ENCODE assay signal across 16 cellular contexts in the genomic region with DNA sequence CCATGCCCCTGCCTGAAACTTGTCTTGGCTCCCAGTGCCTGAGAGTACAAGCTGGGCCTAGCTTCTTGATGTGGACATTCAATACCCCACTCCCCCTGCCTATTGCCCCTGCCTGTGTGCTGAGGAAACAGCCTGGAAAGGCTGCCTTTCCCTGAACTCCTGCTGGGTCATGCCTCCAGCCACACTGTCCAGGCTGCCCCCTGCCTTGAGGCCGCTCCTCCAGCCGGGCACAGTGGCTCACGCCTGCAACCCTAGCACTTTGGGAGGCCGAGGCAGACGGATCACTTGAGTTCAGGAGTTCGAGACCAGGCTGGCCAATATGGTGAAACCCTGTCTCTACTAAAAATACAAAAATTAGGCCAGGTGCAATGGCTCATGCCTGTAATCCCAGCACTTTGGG. TPM values are rescaled to one million over a fixed set of nuclear protein-coding genes. Genes with fewer than 3 reads are reported as not detected.
DNase-seq lines count a peak whose midpoint lies in the region; ATAC-seq and TF ChIP-seq lines count a peak whose summit lies in the region.
"Had no signal": no experiment of that assay in that cellular context is flagged by ENCODE, and none has a peak within 500 bp of the region (broad histone marks: within the 10 kb centered on the region; RNA-seq: fewer than 3 reads in every experiment).

No MANE protein-coding gene starts in this region.

- no peaks in the 10 kb centered on the region for H3K27me3 Mint-ChIP-seq in WTC11 (ENCODE audit: low read depth)

- no peak overlapping the region for H3K4me2 ChIP-seq in mesenchymal stem cell (ENCODE audit: low read length, poor library complexity, severe bottlenecking)
- H3K4me2 ChIP-seq: A549 had no signal

- H3K4me1 ChIP-seq in HEK293 (ENCODE audit: control insufficient read depth, insufficient read depth, low read length), result peaks cover 5% of the 10 kb centered on the region; the same call in 1 of the 2 replicates
- H3K4me1 ChIP-seq in mesenchymal stem cell (ENCODE audit: control insufficient read depth, insufficient read depth, low read depth, low read length), result peaks cover 22% of the 10 kb centered on the region
- H3K4me1 ChIP-seq in tibial artery, result peaks cover 0 to 41% (median 31%) of the 10 kb centered on the region in 4 donors

- peak overlapping the region; percentile 52 for H4K91ac ChIP-seq in mesenchymal stem cell (ENCODE audit: low read length)

- H3K4ac ChIP-seq in mesenchymal stem cell (ENCODE audit: low read depth in 1 of 2, low read length in 2 of 2), result no peak overlapping the region

- no peak overlapping the region for H3K23ac ChIP-seq in mesenchymal stem cell (ENCODE audit: low read length in 2 of 2)

- intact Hi-C loops in tibial artery (cut with DNase I; ENCODE audit: low total_unique reads), result no loop called here

- TF ChIP-seq CTCF in HEK293 (tag by site-specific recombination; IDR thresholded peaks at IDR 0.05) (no peak), WTC11 (IDR thresholded peaks at IDR 0.05) (no peak), tibial artery (IDR thresholded peaks at IDR 0.05) (no peak)

- H3K18ac ChIP-seq in mesenchymal stem cell (ENCODE audit: low read depth in 1 of 2, low read length in 2 of 2), result no peak overlapping the region

- no peak overlapping the region for H4K8ac ChIP-seq in mesenchymal stem cell (ENCODE audit: low read length)

- no peak overlapping the region for H2BK120ac ChIP-seq in mesenchymal stem cell (ENCODE audit: low read depth, low read length)

- H2BK15ac ChIP-seq in mesenchymal stem cell (ENCODE audit: low read depth, poor library complexity, severe bottlenecking), result no peak overlapping the region

- H3K27ac ChIP-seq in HEK293 (ENCODE audit: extremely low read depth, low read depth, low read length) (peak overlapping the region; percentile 41), mesenchymal stem cell (ENCODE audit: low read length, poor library complexity, severe bottlenecking) (peak overlapping the region; percentile 29), tibial artery (peak overlapping the region; percentile 65 to 68)

- ATAC-seq in WTC11 (no peak), GM21447 (IDR thresholded peaks at IDR 0.05; ENCODE audit: unreplicated experiment) (no peak)
- ATAC-seq: A549; CD8-positive, alpha-beta T cell; HCT116 had no signal

- peak overlapping the region; percentile 11; the same call in 1 of the 2 replicates for H3K27ac Mint-ChIP-seq in WTC11
- H3K27ac Mint-ChIP-seq: CD8-positive, alpha-beta T cell had no signal

- H3K9me3 ChIP-seq in HEK293 (ENCODE audit: control insufficient read depth, insufficient read depth, low read depth, low read length) (no peaks in the 10 kb centered on the region), mesenchymal stem cell (ENCODE audit: control insufficient read depth, low read length) (no peaks in the 10 kb centered on the region), tibial artery (no peaks in the 10 kb centered on the region)
- H3K9me3 ChIP-seq: A549, BE2C had no signal

- H3K27me3 ChIP-seq in mesenchymal stem cell (ENCODE audit: control insufficient read depth in 1 of 2, insufficient read depth in 1 of 2, low read length in 2 of 2), result no peaks in the 10 kb centered on the region
- no peaks in the 10 kb centered on the region for H3K27me3 ChIP-seq in tibial artery
- H3K27me3 ChIP-seq: BE2C had no signal

- H3K4me1 Mint-ChIP-seq in WTC11, result no peaks in the 10 kb centered on the region

- H3K9me3 Mint-ChIP-seq in WTC11, result no peaks in the 10 kb centered on the region
- H3K9me3 Mint-ChIP-seq: CD14-positive monocyte; CD8-positive, alpha-beta T cell had no signal

- peaks cover 16% of the 10 kb centered on the region; the same call in 1 of the 2 replicates for H3K36me3 Mint-ChIP-seq in WTC11

- H2BK5ac ChIP-seq in mesenchymal stem cell (ENCODE audit: low read depth, low read length, poor library complexity, severe bottlenecking), result no peak overlapping the region

- peaks cover 11% of the 10 kb centered on the region for H3K79me1 ChIP-seq in mesenchymal stem cell (replicated peaks; ENCODE audit: low read length, poor library complexity, severe bottlenecking)

- peaks cover 4 to 77% of the 10 kb centered on the region in 2 experiments for H3K36me3 ChIP-seq in HEK293 (ENCODE audit: control insufficient read depth in 2 of 2, insufficient read depth in 1 of 2, low read length in 2 of 2)
- H3K36me3 ChIP-seq in mesenchymal stem cell (ENCODE audit: control insufficient read depth in 1 of 2, insufficient read depth in 2 of 2, low read depth in 1 of 2, low read length in 2 of 2), result peaks cover 44 to 52% of the 10 kb centered on the region in 2 experiments
- peaks cover 0 to 41% (median 19%) of the 10 kb centered on the region in 3 donors for H3K36me3 ChIP-seq in tibial artery

- CTCF ChIA-PET in HEK293 (lab: Yijun Ruan, JAX) (interaction anchor here (1.1 to 1.2 kb wide), 2 partner anchors 10 to 23 kb away, joined by 3 read pairs; a partner anchor contains a TSS), WTC11 (lab: Charles Lee) (no interaction called here)

- no peak overlapping the region for H3K4me3 Mint-ChIP-seq in WTC11
- H3K4me3 Mint-ChIP-seq: CD14-positive monocyte; CD8-positive, alpha-beta T cell had no signal

- WGBS in mesenchymal stem cell, result 96% methylated on average over 6 of the region's 6 CpGs

- no peak overlapping the region for H3K14ac ChIP-seq in mesenchymal stem cell (ENCODE audit: low read length in 2 of 2)

- H2AK5ac ChIP-seq in mesenchymal stem cell (ENCODE audit: low read length, severe bottlenecking), result no peak overlapping the region

- POLR2A ChIA-PET in HEK293 (lab: Yijun Ruan, JAX) (interaction anchor here (0.5 to 1.4 kb wide), 3 partner anchors 9 to 126 kb away, joined by 3 to 4 read pairs (median 4); no protein-coding TSS in a partner anchor), WTC11 (lab: Charles Lee) (no interaction called here)

- no peak overlapping the region for H2AFZ ChIP-seq in mesenchymal stem cell (ENCODE audit: low read depth, low read length)
- H2AFZ ChIP-seq: GM23248 had no signal

- H3K4me3 ChIP-seq in HEK293 (ENCODE audit: low read depth, low read length), result no peak overlapping the region
- no peak overlapping the region for H3K4me3 ChIP-seq in mesenchymal stem cell (ENCODE audit: insufficient read depth in 1 of 2, low read depth in 1 of 2, low read length in 2 of 2)
- H3K4me3 ChIP-seq in tibial artery, result no peak overlapping the region
- H3K4me3 ChIP-seq: A549, GM23248 had no signal

- DNase-seq in WTC11 (ENCODE audit: low spot score) (no peak), mesenchymal stem cell (no peak), tibial artery (no peak)
- DNase-seq in stimulated activated CD4-positive, alpha-beta T cell treated with anti-CD3 and anti-CD28 coated beads, Interleukin-2, amount 100 ng/mL, for 24 hours, result no peak
- DNase-seq: BE2C; CD8-positive, alpha-beta T cell; COR-L47; DND-41; GDM1; GM23248; IMR-90 had no signal

- H3K9ac ChIP-seq in mesenchymal stem cell (ENCODE audit: low read length), result no peak overlapping the region
- H3K9ac ChIP-seq: GM23248 had no signal

- H2BK12ac ChIP-seq in mesenchymal stem cell (ENCODE audit: low read length in 2 of 2), result no peak overlapping the region

TF ChIP-seq in HEK293, 187 proteins besides CTCF, POLR2A, EP300 and RAD21:
- TF ChIP-seq ZIC2 (tag by site-specific recombination; IDR thresholded peaks at IDR 0.05) (peak; percentile 85), ZBTB8A (tag by site-specific recombination; IDR thresholded peaks at IDR 0.05) (no peak), ZNF214 (tag by site-specific recombination; IDR thresholded peaks at IDR 0.05; ENCODE audit: borderline replicate concordance) (no peak)

TF ChIP-seq in WTC11, 78 proteins besides CTCF, POLR2A, EP300 and RAD21 (continues in another document):
- TF ChIP-seq GTF2I (CRISPR knock-in tag; conservative IDR thresholded peaks at IDR 0.05), result no peak
- no peak for TF ChIP-seq ZNF138 (CRISPR knock-in tag; conservative IDR thresholded peaks at IDR 0.05)
- TF ChIP-seq, protein P1, sequence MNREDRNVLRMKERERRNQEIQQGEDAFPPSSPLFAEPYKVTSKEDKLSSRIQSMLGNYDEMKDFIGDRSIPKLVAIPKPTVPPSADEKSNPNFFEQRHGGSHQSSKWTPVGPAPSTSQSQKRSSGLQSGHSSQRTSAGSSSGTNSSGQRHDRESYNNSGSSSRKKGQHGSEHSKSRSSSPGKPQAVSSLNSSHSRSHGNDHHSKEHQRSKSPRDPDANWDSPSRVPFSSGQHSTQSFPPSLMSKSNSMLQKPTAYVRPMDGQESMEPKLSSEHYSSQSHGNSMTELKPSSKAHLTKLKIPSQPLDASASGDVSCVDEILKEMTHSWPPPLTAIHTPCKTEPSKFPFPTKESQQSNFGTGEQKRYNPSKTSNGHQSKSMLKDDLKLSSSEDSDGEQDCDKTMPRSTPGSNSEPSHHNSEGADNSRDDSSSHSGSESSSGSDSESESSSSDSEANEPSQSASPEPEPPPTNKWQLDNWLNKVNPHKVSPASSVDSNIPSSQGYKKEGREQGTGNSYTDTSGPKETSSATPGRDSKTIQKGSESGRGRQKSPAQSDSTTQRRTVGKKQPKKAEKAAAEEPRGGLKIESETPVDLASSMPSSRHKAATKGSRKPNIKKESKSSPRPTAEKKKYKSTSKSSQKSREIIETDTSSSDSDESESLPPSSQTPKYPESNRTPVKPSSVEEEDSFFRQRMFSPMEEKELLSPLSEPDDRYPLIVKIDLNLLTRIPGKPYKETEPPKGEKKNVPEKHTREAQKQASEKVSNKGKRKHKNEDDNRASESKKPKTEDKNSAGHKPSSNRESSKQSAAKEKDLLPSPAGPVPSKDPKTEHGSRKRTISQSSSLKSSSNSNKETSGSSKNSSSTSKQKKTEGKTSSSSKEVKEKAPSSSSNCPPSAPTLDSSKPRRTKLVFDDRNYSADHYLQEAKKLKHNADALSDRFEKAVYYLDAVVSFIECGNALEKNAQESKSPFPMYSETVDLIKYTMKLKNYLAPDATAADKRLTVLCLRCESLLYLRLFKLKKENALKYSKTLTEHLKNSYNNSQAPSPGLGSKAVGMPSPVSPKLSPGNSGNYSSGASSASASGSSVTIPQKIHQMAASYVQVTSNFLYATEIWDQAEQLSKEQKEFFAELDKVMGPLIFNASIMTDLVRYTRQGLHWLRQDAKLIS (CRISPR knock-in tag; IDR thresholded peaks at IDR 0.05; ENCODE audit: borderline replicate concordance), result no peak

RNA-seq across cellular contexts. Expression of a gene that starts 10.1 kb away (rescaled TPM):
- 35.9 to 47.3 TPM (median 41.7 TPM) in 3 replicates for total RNA-seq in WTC11 (2021)
- polyA plus RNA-seq in mesenchymal stem cell (2013, experiment 1 of 2), result 49.7 TPM
- polyA plus RNA-seq in mesenchymal stem cell (2013, experiment 2 of 2), result 48.2 TPM

RNA-seq across cellular contexts. Expression of a gene that starts 10.2 kb away (rescaled TPM):
- total RNA-seq in WTC11 (2021), result 0.71 to 0.85 TPM (median 0.80 TPM) in 3 replicates
- polyA plus RNA-seq in mesenchymal stem cell (2013, experiment 1 of 2), result 0.15 TPM
- 0.23 TPM for polyA plus RNA-seq in mesenchymal stem cell (2013, experiment 2 of 2)
- polyA plus RNA-seq: CD14-positive monocyte had no signal

RNA-seq across cellular contexts. Expression of a gene that starts 13.4 kb away (rescaled TPM):
- total RNA-seq in WTC11 (2021), result 92.0 to 146 TPM (median 137 TPM) in 3 replicates
- 28.0 TPM for polyA plus RNA-seq in mesenchymal stem cell (2013, experiment 1 of 2)
- polyA plus RNA-seq in mesenchymal stem cell (2013, experiment 2 of 2), result 26.7 TPM

RNA-seq across cellular contexts. Expression of a gene that starts 34.7 kb away (rescaled TPM):
- 4.4 to 4.9 TPM (median 4.7 TPM) in 3 replicates for total RNA-seq in WTC11 (2021)
- polyA plus RNA-seq in mesenchymal stem cell (2013, experiment 1 of 2), result not detected
- polyA plus RNA-seq in mesenchymal stem cell (2013, experiment 2 of 2), result not detected

RNA-seq across cellular contexts. Expression of a gene that starts 35.4 kb away (rescaled TPM):
- total RNA-seq in WTC11 (2021), result 144 to 163 TPM (median 154 TPM) in 3 replicates
- polyA plus RNA-seq in mesenchymal stem cell (2013, experiment 1 of 2), result 94.6 TPM
- polyA plus RNA-seq in mesenchymal stem cell (2013, experiment 2 of 2), result 98.2 TPM
